In genomic region chr4:94207469-94208224, GRCh38 we compare ENCODE assay signal across 8 cellular contexts. TPM values are rescaled to one million over a fixed set of nuclear protein-coding genes. Genes with fewer than 3 reads are reported as not detected.
A peak's percentile ranks its signal among the peaks of the same experiment; 100 is the strongest.
DNase-seq lines count a peak whose midpoint lies in the region; ATAC-seq and TF ChIP-seq lines count a peak whose summit lies in the region.

SMARCAD1 (plus strand) TSS chr4:94207865; CDS start chr4:94208395, 530 bp downstream.

- under 1% methylated on average over 57 of the region's 57 CpGs for WGBS in thymus

- peak within 1 kb of the TSS; percentile 86 for H3K4me3 ChIP-seq in thymus (ENCODE audit: low read length)

- H3K4me1 Mint-ChIP-seq in activated naive CD8-positive, alpha-beta T cell (ENCODE audit: low read depth): peaks cover 37% of the 10 kb centered on the region
- H3K4me1 Mint-ChIP-seq in osteocyte (ENCODE audit: unreplicated experiment): peaks cover 23% of the 10 kb centered on the region

- ATAC-seq in HG02623 (IDR thresholded peaks at IDR 0.05; ENCODE audit: unreplicated experiment): peak; percentile 93

- DNase-seq in GM10248 (ENCODE audit: extremely low spot score): peak; percentile 88
- peak; percentile 81 for DNase-seq in NCI-H1105 (lab: John Stamatoyannopoulos, UW)
- DNase-seq in SKM-1 treated with dmso at 0.1 percent for 144 hours (lab: John Stamatoyannopoulos, UW; ENCODE audit: unreplicated experiment): peak; percentile 89
- DNase-seq in head of caudate nucleus: peak; percentile 74 to 95 (median 89)
- DNase-seq in osteocyte (ENCODE audit: extremely low spot score, unreplicated experiment): peak; percentile 94

- CTCF ChIA-PET in GM10248 (lab: Yijun Ruan, JAX): interaction anchor here (1.8 kb wide), 1 partner anchor 95 kb away, joined by 4 read pairs; no protein-coding TSS in a partner anchor

- TF ChIP-seq CTCF in GM10248 (IDR thresholded peaks at IDR 0.05; ENCODE audit: control extremely low read depth, extremely low read depth, low read depth, missing control alignments) (no peak), osteocyte (IDR thresholded peaks at IDR 0.05) (no peak)

- peaks cover 14% of the 10 kb centered on the region for H3K36me3 Mint-ChIP-seq in activated naive CD8-positive, alpha-beta T cell
- H3K36me3 Mint-ChIP-seq in osteocyte (ENCODE audit: unreplicated experiment): peaks cover 17% of the 10 kb centered on the region

- peak within 1 kb of the TSS; percentile 95 for H3K4me3 Mint-ChIP-seq in activated naive CD8-positive, alpha-beta T cell
- peak within 1 kb of the TSS; percentile 99 for H3K4me3 Mint-ChIP-seq in osteocyte (ENCODE audit: unreplicated experiment)

- H3K27ac ChIP-seq in thymus (ENCODE audit: low read depth): peak within 1 kb of the TSS; percentile 97

- no peaks in the 10 kb centered on the region for H3K9me3 ChIP-seq in thymus (ENCODE audit: control insufficient read depth)

- H3K4me1 ChIP-seq in thymus (ENCODE audit: control insufficient read depth, insufficient read depth, low read length): peaks cover 7% of the 10 kb centered on the region

- H3K27ac Mint-ChIP-seq in activated naive CD8-positive, alpha-beta T cell: peak within 1 kb of the TSS; percentile 97
- H3K27ac Mint-ChIP-seq in osteocyte (ENCODE audit: unreplicated experiment): peak within 1 kb of the TSS; percentile 100

- H3K27me3 Mint-ChIP-seq in activated naive CD8-positive, alpha-beta T cell: no peaks in the 10 kb centered on the region
- no peaks in the 10 kb centered on the region for H3K27me3 Mint-ChIP-seq in osteocyte (ENCODE audit: unreplicated experiment)

- H3K36me3 ChIP-seq in thymus (ENCODE audit: control insufficient read depth, insufficient read depth): peaks cover 6% of the 10 kb centered on the region

- H3K9me3 Mint-ChIP-seq in activated naive CD8-positive, alpha-beta T cell (ENCODE audit: low read depth): no peaks in the 10 kb centered on the region
- H3K9me3 Mint-ChIP-seq in osteocyte (ENCODE audit: unreplicated experiment): no peaks in the 10 kb centered on the region

- POLR2A ChIA-PET in GM10248 (lab: Yijun Ruan, JAX): no interaction called here

- intact Hi-C loops in head of caudate nucleus (cut with DNase I): no loop called here

- H3K27me3 ChIP-seq in thymus (ENCODE audit: control insufficient read depth, insufficient read depth): no peaks in the 10 kb centered on the region

RNA-seq across cellular contexts. Expression of gene SMARCAD1, which starts in this region (rescaled TPM):
- total RNA-seq in osteocyte: 32.5 and 33.9 TPM in 2 replicates
- polyA plus RNA-seq in thymus: 20.1 TPM

Comparison
In these comparisons a context has a peak if more than half of its experiments do, and no peak if none do; other contexts are left out.
1. Peak in every context shown above with its lines: DNase-seq, ATAC-seq, H3K4me3 ChIP-seq and H3K27ac ChIP-seq.